In the genomic region with DNA sequence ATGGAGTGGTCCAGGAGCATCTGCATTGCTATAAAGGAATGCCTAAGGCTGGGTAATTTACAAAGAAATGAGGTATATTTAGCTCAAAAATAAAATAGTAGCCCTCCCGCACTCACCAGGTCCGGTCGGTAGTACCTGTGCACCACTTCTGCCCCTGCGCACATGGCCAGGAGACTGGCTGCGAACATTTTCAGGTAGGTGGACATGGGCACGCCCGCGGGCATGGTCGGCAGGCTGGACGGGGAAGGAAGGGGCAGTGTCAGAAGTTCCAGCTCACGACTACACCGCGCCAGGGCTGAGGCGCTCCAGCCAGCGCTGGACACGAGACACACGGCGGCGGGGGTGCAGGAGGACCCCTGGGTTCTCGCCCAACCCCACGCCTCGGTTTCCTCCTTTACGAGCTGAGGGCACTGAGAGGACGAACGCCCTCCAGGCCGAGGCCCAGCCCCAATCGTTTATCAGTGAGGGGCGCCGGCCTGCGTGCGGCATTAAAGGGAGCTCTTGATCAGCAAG, we compare ENCODE assay signal across 8 cellular contexts. TPM values are rescaled to one million over a fixed set of nuclear protein-coding genes. Genes with fewer than 3 reads are reported as not detected.
DNase-seq lines count a peak whose midpoint lies in the region; ATAC-seq and TF ChIP-seq lines count a peak whose summit lies in the region.

No MANE protein-coding gene starts in this region.

- no peaks in the 10 kb centered on the region for H3K9me3 Mint-ChIP-seq in activated T-cell treated with anti-CD3 and anti-CD28 coated beads, Interleukin-2, amount 50 U/mL, for 72 hours

- no peak for TF ChIP-seq EP300 in sigmoid colon (IDR thresholded peaks at IDR 0.05)

- no peaks in the 10 kb centered on the region for H3K27me3 ChIP-seq in heart right ventricle
- H3K27me3 ChIP-seq in sigmoid colon = no peaks in the 10 kb centered on the region

- ATAC-seq in GM18909 (IDR thresholded peaks at IDR 0.05; ENCODE audit: poor library complexity, unreplicated experiment) = peak; percentile 27
- ATAC-seq in HG03378 (IDR thresholded peaks at IDR 0.05; ENCODE audit: unreplicated experiment) = peak; percentile 8
- peak in 1 of 2 donors; percentile 21 for ATAC-seq in activated T-cell treated with anti-CD3 and anti-CD28 coated beads, Interleukin-2, amount 50 U/mL, for 72 hours (replicated peaks in 1 of 2)
- peak; percentile 35 to 79 (median 55) for ATAC-seq in heart right ventricle

- no peaks in the 10 kb centered on the region for H3K27me3 Mint-ChIP-seq in activated T-cell treated with anti-CD3 and anti-CD28 coated beads, Interleukin-2, amount 50 U/mL, for 72 hours (ENCODE audit: low read depth)

- 0% methylated on average over 31 of the region's 31 CpGs for WGBS in heart right ventricle, 2 donors
- WGBS in sigmoid colon, 2 donors = 0 to 1% methylated on average over 31 of the region's 31 CpGs

- H3K4me3 ChIP-seq in heart right ventricle = peak overlapping the region; percentile 68 to 97 (median 88)
- peak overlapping the region; percentile 62 to 94 (median 68) for H3K4me3 ChIP-seq in sigmoid colon

- peaks cover 60% of the 10 kb centered on the region for H3K4me1 Mint-ChIP-seq in activated T-cell treated with anti-CD3 and anti-CD28 coated beads, Interleukin-2, amount 50 U/mL, for 72 hours (ENCODE audit: low read depth)

- H3K36me3 ChIP-seq in heart right ventricle (peaks cover 0 to 38% (median 22%) of the 10 kb centered on the region in 9 donors), sigmoid colon (peaks cover 5 to 30% (median 8%) of the 10 kb centered on the region in 4 donors)

- H3K27ac ChIP-seq in heart right ventricle (peak overlapping the region; percentile 86 to 97 (median 95)), sigmoid colon (peak overlapping the region; percentile 88 to 91 (median 90))

- TF ChIP-seq CTCF in heart right ventricle (IDR thresholded peaks at IDR 0.05) (no peak), sigmoid colon (IDR thresholded peaks at IDR 0.05) (no peak)

- peaks cover 3 to 36% (median 21%) of the 10 kb centered on the region in 9 donors for H3K4me1 ChIP-seq in heart right ventricle
- H3K4me1 ChIP-seq in sigmoid colon = peaks cover 0 to 25% (median 21%) of the 10 kb centered on the region in 4 donors

- intact Hi-C loops in heart right ventricle (cut with DNase I) (loop anchor here in 6 of 10 donors (1.0 to 10.0 kb wide), 7 partner anchors 9 to 148 kb away; a partner anchor contains a TSS), sigmoid colon (cut with DNase I) (loop anchor here (1.0 to 2.0 kb wide), 2 partner anchors 9 to 26 kb away; a partner anchor contains a TSS)

- peak overlapping the region; percentile 90 to 99 for H3K4me3 Mint-ChIP-seq in activated T-cell treated with anti-CD3 and anti-CD28 coated beads, Interleukin-2, amount 50 U/mL, for 72 hours

- H3K9me3 ChIP-seq in heart right ventricle (no peaks in the 10 kb centered on the region), sigmoid colon (no peaks in the 10 kb centered on the region)

- H3K27ac Mint-ChIP-seq in activated T-cell treated with anti-CD3 and anti-CD28 coated beads, Interleukin-2, amount 50 U/mL, for 72 hours = peak overlapping the region; percentile 97

- no peak for TF ChIP-seq POLR2A in sigmoid colon (IDR thresholded peaks at IDR 0.05)

- DNase-seq in AG08396 (ENCODE audit: low spot score) (peak; percentile 30), heart right ventricle (no peak), sigmoid colon (no peak), superior temporal gyrus (ENCODE audit: extremely low spot score) (no peak)
- DNase-seq in activated T-cell treated with anti-CD3 and anti-CD28 coated beads, Interleukin-2, amount 50 U/mL, for 72 hours = no peak
- no peak for DNase-seq in activated effector memory CD4-positive, alpha-beta T cell treated with Interleukin-2 at 50 U/mL for 16 hours

- peaks cover 12 to 18% of the 10 kb centered on the region in 2 donors for H3K36me3 Mint-ChIP-seq in activated T-cell treated with anti-CD3 and anti-CD28 coated beads, Interleukin-2, amount 50 U/mL, for 72 hours (ENCODE audit: insufficient read depth in 2 of 2)

RNA-seq across cellular contexts. Expression of a gene that starts 9.1 kb away (rescaled TPM):
- 10 to 100 TPM; 24.9 to 28.8 TPM for total RNA-seq in activated T-cell treated with anti-CD3 and anti-CD28 coated beads, Interleukin-2, amount 50 U/mL, for 72 hours
- total RNA-seq in heart right ventricle = 10 to 100 TPM in 8 of 10 donors, 1 to 10 TPM in 2; 8.7 to 17.4 (median 11.7) TPM
- polyA plus RNA-seq in heart right ventricle = 10 to 100 TPM in 1 of 2 donors, 1 to 10 TPM in 1; 9.4 to 12.5 TPM
- 10 to 100 TPM; 12.8 to 24.1 (median 21.9) TPM for total RNA-seq in sigmoid colon
- polyA plus RNA-seq in sigmoid colon = 10 to 100 TPM; 12.0 to 18.0 (median 17.1) TPM

RNA-seq across cellular contexts. Expression of a gene that starts 26.4 kb away (rescaled TPM):
- 100 to 1,000 TPM; 416 to 532 TPM for total RNA-seq in activated T-cell treated with anti-CD3 and anti-CD28 coated beads, Interleukin-2, amount 50 U/mL, for 72 hours
- total RNA-seq in heart right ventricle = 100 to 1,000 TPM; 235 to 487 (median 297) TPM
- polyA plus RNA-seq in heart right ventricle = 1,000 to 10,000 TPM in 1 of 2 donors, 100 to 1,000 TPM in 1; 203 to 1,021 TPM
- 100 to 1,000 TPM; 206 to 299 (median 222) TPM for total RNA-seq in sigmoid colon
- 100 to 1,000 TPM in 2 of 3 donors, 10 to 100 TPM in 1; 50.5 to 528 (median 126) TPM for polyA plus RNA-seq in sigmoid colon
